ENCODE assay signal across 1 cellular context in the genomic region with DNA sequence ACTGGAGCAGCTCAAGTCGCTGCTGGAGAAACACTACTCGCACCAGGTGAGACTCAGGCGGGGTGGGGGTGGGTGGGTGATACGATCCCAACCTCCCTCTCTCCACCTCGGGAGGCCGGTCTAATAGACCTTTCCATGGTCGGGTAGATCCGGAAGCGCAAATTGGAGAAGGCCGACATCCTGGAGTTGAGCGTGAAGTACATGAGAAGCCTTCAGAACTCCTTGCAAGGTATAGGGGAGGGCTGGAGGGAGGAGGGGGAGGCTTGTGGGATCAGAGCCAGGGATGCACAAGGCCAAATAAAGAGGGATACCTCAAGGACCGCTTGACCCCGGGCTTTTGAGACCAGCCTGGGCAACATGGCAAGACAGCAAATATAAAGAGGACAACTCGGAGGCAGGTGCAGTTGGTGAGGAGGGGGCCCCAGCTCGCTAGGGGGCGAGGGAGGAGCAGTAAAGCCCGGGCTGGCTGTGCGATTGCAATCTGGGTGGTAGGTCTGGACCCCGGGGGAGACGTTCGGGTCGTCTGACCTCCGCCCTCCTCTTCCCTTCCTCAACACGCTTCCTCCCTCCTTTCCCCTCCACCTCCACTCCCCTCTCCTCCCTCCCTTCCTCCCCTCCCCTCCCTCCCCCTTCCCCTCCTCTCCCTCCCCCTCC.
TF ChIP-seq lines count a peak whose summit lies in the region.

No MANE protein-coding gene starts in this region.

TF ChIP-seq in H1, 55 proteins besides CTCF, POLR2A, EP300 and RAD21:
- TF ChIP-seq SIN3A (conservative IDR thresholded peaks at IDR 0.05 in 1 of 2, IDR thresholded peaks at IDR 0.05 in 1 of 2; ENCODE audit: low read depth in 1 of 2, low read length in 2 of 2) (0 out of 4 replicates have a peak, but pooled peaks of 1 of the 2 experiments have one; percentile 4), CTBP2 (IDR thresholded peaks at IDR 0.05; ENCODE audit: borderline replicate concordance, insufficient read depth, insufficient read length, low read length) (no peak), TCF12 (IDR thresholded peaks at IDR 0.05; ENCODE audit: low read depth, low read length) (no peak)
